9 cellular contexts compared by ENCODE assay signal in genomic region chr1:243420968-243421675, GRCh38.
DNase-seq lines count a peak whose midpoint lies in the region; ATAC-seq and TF ChIP-seq lines count a peak whose summit lies in the region.
"Had no signal": no experiment of that assay in that cellular context is flagged by ENCODE, and none has a peak within 500 bp of the region (broad histone marks: within the 10 kb centered on the region; RNA-seq: fewer than 3 reads in every experiment).

No MANE protein-coding gene starts in this region.

- in situ Hi-C loops in GM13976 (cut with MboI; ENCODE audit: low sequenced_read_pairs, unreplicated experiment): no loop called here

- H3K27ac ChIP-seq in dorsolateral prefrontal cortex (peak overlapping the region in 57 of 59 donors; percentile 3 to 90 (median 74)), psoas muscle (peak overlapping the region; percentile 84), esophagus squamous epithelium (no peak overlapping the region)
- H3K27ac ChIP-seq: coronary artery had no signal

- DNase-seq in DMS 273 treated with DMSO at 0.1 percent for 48 hours (lab: John Stamatoyannopoulos, UW) (peak; percentile 39), MV-4-11 (lab: John Stamatoyannopoulos, UW) (peak; percentile 16), dorsolateral prefrontal cortex (peak in 4 of 10 donors; percentile 28 to 46 (median 35)), psoas muscle (no peak), mesenteric fat pad (ENCODE audit: low spot score) (no peak), esophagus squamous epithelium (lab: John Stamatoyannopoulos, UW) (no peak), GM13976 (ENCODE audit: low spot score) (no peak)

- H3K4me3 ChIP-seq in dorsolateral prefrontal cortex: peak overlapping the region; percentile 20 to 70 (median 56)
- peak overlapping the region; percentile 52 for H3K4me3 ChIP-seq in psoas muscle
- no peak overlapping the region for H3K4me3 ChIP-seq in esophagus squamous epithelium
- H3K4me3 ChIP-seq: coronary artery had no signal

- ATAC-seq in psoas muscle: peak; percentile 55 to 81 (median 64)
- no peak for ATAC-seq in HG02678 (IDR thresholded peaks at IDR 0.05; ENCODE audit: unreplicated experiment)

- TF ChIP-seq POLR2A in esophagus squamous epithelium (IDR thresholded peaks at IDR 0.05): no peak

- H3K36me3 ChIP-seq in psoas muscle (ENCODE audit: insufficient read depth in 1 of 2, low read depth in 1 of 2) (peaks cover 0 to 28% of the 10 kb centered on the region in 2 donors), esophagus squamous epithelium (peaks cover 0 to 21% (median 0%) of the 10 kb centered on the region in 3 donors)

- H3K9me3 ChIP-seq in psoas muscle: no peaks in the 10 kb centered on the region
- H3K9me3 ChIP-seq in esophagus squamous epithelium: no peaks in the 10 kb centered on the region

- no peak for TF ChIP-seq CTCF in dorsolateral prefrontal cortex (IDR thresholded peaks at IDR 0.05 in 54 of 56, conservative IDR thresholded peaks at IDR 0.05 in 2 of 56; ENCODE audit: low read depth in 1 of 56, partially characterized antibody in 56 of 56)
- no peak for TF ChIP-seq CTCF in psoas muscle (IDR thresholded peaks at IDR 0.05)
- no peak for TF ChIP-seq CTCF in esophagus squamous epithelium (IDR thresholded peaks at IDR 0.05)
- no peak for TF ChIP-seq CTCF in GM13976 (IDR thresholded peaks at IDR 0.05; ENCODE audit: borderline replicate concordance, control extremely low read depth, extremely low read depth, insufficient read depth, missing control alignments)

- WGBS in psoas muscle, 3 donors: 72 to 79% (median 78%) methylated on average over 15 of the region's 15 CpGs
- WGBS in esophagus squamous epithelium, 2 donors: 83 to 92% methylated on average over 15 of the region's 15 CpGs

- H3K4me1 ChIP-seq in psoas muscle (peaks cover 19% of the 10 kb centered on the region), esophagus squamous epithelium (peaks cover 0 to 7% (median 0%) of the 10 kb centered on the region in 3 donors)

- H3K27me3 ChIP-seq in dorsolateral prefrontal cortex: no peaks in the 10 kb centered on the region
- no peaks in the 10 kb centered on the region for H3K27me3 ChIP-seq in psoas muscle (ENCODE audit: insufficient read depth in 3 of 3, low read length in 2 of 3)
- H3K27me3 ChIP-seq in esophagus squamous epithelium: no peaks in the 10 kb centered on the region

- intact Hi-C loops in dorsolateral prefrontal cortex (cut with DNase I) (loop anchor here in 1 of 2 donors (5.0 kb wide), 1 partner anchor 51 kb away; no protein-coding TSS in a partner anchor), psoas muscle (cut with DNase I) (no loop called here), esophagus squamous epithelium (cut with DNase I) (no loop called here)

Comparison
In these comparisons a context has a peak if more than half of its experiments do, and no peak if none do; other contexts are left out.
1. DNase-seq: peak in DMS 273 treated with DMSO at 0.1 percent for 48 hours (single experiment) and MV-4-11 (single experiment); none in psoas muscle (0 of 2), mesenteric fat pad (single experiment), esophagus squamous epithelium (single experiment) and GM13976 (single experiment).
2. H3K27ac ChIP-seq: peak in dorsolateral prefrontal cortex (57 of 59) and psoas muscle (single experiment); none in esophagus squamous epithelium (0 of 4).
3. H3K4me3 ChIP-seq: peak in dorsolateral prefrontal cortex (59 of 59) and psoas muscle (single experiment); none in esophagus squamous epithelium (0 of 4).